ENCODE assay signal across 8 cellular contexts in the genomic region with DNA sequence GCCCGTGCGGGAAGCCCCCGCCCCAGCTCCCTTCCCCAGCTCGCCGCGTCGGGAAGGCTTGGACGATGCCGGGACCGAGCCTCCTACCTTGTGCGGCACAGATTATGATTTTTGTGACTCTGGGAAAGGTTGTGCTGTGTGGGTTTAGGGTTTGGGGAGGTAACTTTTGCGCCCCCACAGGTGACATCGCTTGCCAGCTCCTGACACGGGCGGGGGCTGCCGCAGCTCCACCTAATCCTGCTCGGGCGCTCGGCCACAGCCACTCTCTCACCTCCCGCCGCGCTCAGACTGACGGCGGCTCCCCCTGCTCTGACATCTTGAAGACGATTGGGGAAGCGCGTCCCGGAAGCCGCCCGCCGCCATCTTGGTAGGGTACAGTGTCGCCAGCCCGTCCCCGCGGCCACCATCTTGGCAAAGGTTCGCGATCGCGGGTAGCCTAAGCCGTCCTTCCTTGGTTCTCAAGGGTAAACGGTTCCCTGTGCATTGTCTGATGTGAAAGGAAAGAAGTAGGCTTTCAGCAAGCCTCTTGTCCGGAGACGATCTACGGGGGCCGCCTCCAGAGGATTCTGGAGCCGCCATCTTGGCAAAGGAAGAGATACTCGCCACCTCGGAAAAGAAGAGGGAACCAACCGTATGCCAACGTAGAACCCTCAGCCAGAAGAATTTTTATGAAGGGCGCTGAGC. TPM values are rescaled to one million over a fixed set of nuclear protein-coding genes. Genes with fewer than 3 reads are reported as not detected.
A peak's percentile ranks its signal among the peaks of the same experiment; 100 is the strongest.
DNase-seq lines count a peak whose midpoint lies in the region; ATAC-seq and TF ChIP-seq lines count a peak whose summit lies in the region.

No MANE protein-coding gene starts in this region.

- peaks cover 34% of the 10 kb centered on the region for H3K4me1 Mint-ChIP-seq in activated CD4-positive, alpha-beta T cell treated with anti-CD3 and anti-CD28 coated beads for 36 hours
- peaks cover 29% of the 10 kb centered on the region for H3K4me1 Mint-ChIP-seq in chondrocyte (ENCODE audit: low read depth)

- intact Hi-C loops in activated CD4-positive, alpha-beta T cell treated with anti-CD3 and anti-CD28 coated beads for 36 hours (cut with DNase I, micrococcal nuclease): loop anchor here (1.0 to 10.0 kb wide), 9 partner anchors 29 to 790 kb away; a partner anchor contains a TSS

- H3K27ac Mint-ChIP-seq in activated CD4-positive, alpha-beta T cell treated with anti-CD3 and anti-CD28 coated beads for 36 hours: peak overlapping the region; percentile 97
- peak overlapping the region; percentile 100 for H3K27ac Mint-ChIP-seq in chondrocyte (ENCODE audit: unreplicated experiment)

- ATAC-seq in GM18511 (IDR thresholded peaks at IDR 0.05; ENCODE audit: unreplicated experiment): peak; percentile 32
- peak; percentile 29 for ATAC-seq in HG03066 (IDR thresholded peaks at IDR 0.05; ENCODE audit: low read depth, unreplicated experiment)
- ATAC-seq in activated CD4-positive, alpha-beta T cell treated with anti-CD3 and anti-CD28 coated beads for 36 hours: peak; percentile 54

- TF ChIP-seq CTCF in chondrocyte (IDR thresholded peaks at IDR 0.05): peak; percentile 5

- peak; percentile 15 for DNase-seq in 8988T
- peak; percentile 92 for DNase-seq in NCI-H345 (lab: John Stamatoyannopoulos, UW)
- peak; percentile 93 for DNase-seq in activated CD4-positive, alpha-beta T cell treated with anti-CD3 and anti-CD28 coated beads for 36 hours
- peak; percentile 95 for DNase-seq in chondrocyte (ENCODE audit: low spot score)
- peak; percentile 95 for DNase-seq in left kidney (ENCODE audit: low read depth, low spot score)
- peak; percentile 87 for DNase-seq in stimulated activated CD4-positive, alpha-beta T cell treated with anti-CD3 and anti-CD28 coated beads, Interleukin-1b, Interleukin-23, amount 100 ng/mL, for 48 hours

- CTCF ChIA-PET in activated CD4-positive, alpha-beta T cell treated with anti-CD3 and anti-CD28 coated beads for 36 hours (lab: Charles Lee): interaction anchor here (0.6 to 2.6 kb wide), 11 partner anchors 8 to 423 kb away, joined by 3 to 14 read pairs (median 4); no protein-coding TSS in a partner anchor

- POLR2A ChIA-PET in activated CD4-positive, alpha-beta T cell treated with anti-CD3 and anti-CD28 coated beads for 36 hours (lab: Charles Lee): interaction anchor here (0.8 to 2.7 kb wide), 3 partner anchors 28 to 403 kb away, joined by 3 to 14 read pairs (median 3); no protein-coding TSS in a partner anchor

- peak overlapping the region; percentile 91 for H3K4me3 Mint-ChIP-seq in activated CD4-positive, alpha-beta T cell treated with anti-CD3 and anti-CD28 coated beads for 36 hours
- peak overlapping the region; percentile 87 for H3K4me3 Mint-ChIP-seq in chondrocyte (ENCODE audit: unreplicated experiment)

- peaks cover 19% of the 10 kb centered on the region for H3K36me3 Mint-ChIP-seq in activated CD4-positive, alpha-beta T cell treated with anti-CD3 and anti-CD28 coated beads for 36 hours (ENCODE audit: low read depth)
- peaks cover 1% of the 10 kb centered on the region for H3K36me3 Mint-ChIP-seq in chondrocyte (ENCODE audit: low read depth)

- no peaks in the 10 kb centered on the region for H3K27me3 Mint-ChIP-seq in activated CD4-positive, alpha-beta T cell treated with anti-CD3 and anti-CD28 coated beads for 36 hours
- H3K27me3 Mint-ChIP-seq in chondrocyte (ENCODE audit: low read depth): no peaks in the 10 kb centered on the region

- peaks cover 3% of the 10 kb centered on the region for H3K9me3 Mint-ChIP-seq in activated CD4-positive, alpha-beta T cell treated with anti-CD3 and anti-CD28 coated beads for 36 hours (ENCODE audit: low read depth)
- no peaks in the 10 kb centered on the region for H3K9me3 Mint-ChIP-seq in chondrocyte (ENCODE audit: low read depth)

RNA-seq across cellular contexts. Expression of a gene that starts 1.7 kb away (rescaled TPM):
- 10 to 100 TPM; 47.1 to 53.9 TPM for total RNA-seq in activated CD4-positive, alpha-beta T cell treated with anti-CD3 and anti-CD28 coated beads for 36 hours
- 37.1 to 46.4 TPM (median 44.6 TPM) in 3 replicates for total RNA-seq in chondrocyte

Comparison
In these comparisons a context has a peak if more than half of its experiments do, and no peak if none do; other contexts are left out.
1. Peak in every context shown above with its lines: DNase-seq and ATAC-seq.
2. DNase-seq: peak in every context shown above with its lines; median percentile 95 in chondrocyte; 95 in left kidney; 93 in activated CD4-positive, alpha-beta T cell treated with anti-CD3 and anti-CD28 coated beads for 36 hours; 92 in NCI-H345; 87 in stimulated activated CD4-positive, alpha-beta T cell treated with anti-CD3 and anti-CD28 coated beads, Interleukin-1b, Interleukin-23, amount 100 ng/mL, for 48 hours; 15 in 8988T.